Comparison of ENCODE assay signal across 18 cellular contexts in genomic region chr10:126468876-126469643, GRCh38.
DNase-seq lines count a peak whose midpoint lies in the region; TF ChIP-seq lines count a peak whose summit lies in the region.
"Had no signal": no experiment of that assay in that cellular context is flagged by ENCODE, and none has a peak within 500 bp of the region (broad histone marks: within the 10 kb centered on the region; RNA-seq: fewer than 3 reads in every experiment).

No MANE protein-coding gene starts in this region.

- H3K9ac ChIP-seq in mesenchymal stem cell (ENCODE audit: low read length): no peak overlapping the region
- H3K9ac ChIP-seq: parathyroid adenoma had no signal

- no peaks in the 10 kb centered on the region for H3K27me3 ChIP-seq in mesenchymal stem cell (ENCODE audit: control insufficient read depth in 1 of 2, insufficient read depth in 1 of 2, low read length in 2 of 2)

- H3K9me3 ChIP-seq in mesenchymal stem cell (ENCODE audit: control insufficient read depth, low read length): no peaks in the 10 kb centered on the region
- H3K9me3 ChIP-seq: esophagus muscularis mucosa, transverse colon had no signal

- no peak overlapping the region for H3K4me2 ChIP-seq in mesenchymal stem cell (ENCODE audit: low read length, poor library complexity, severe bottlenecking)

- H4K91ac ChIP-seq in mesenchymal stem cell (ENCODE audit: low read length): no peak overlapping the region

- no peak overlapping the region for H2BK5ac ChIP-seq in mesenchymal stem cell (ENCODE audit: low read depth, low read length, poor library complexity, severe bottlenecking)

- H3K14ac ChIP-seq in mesenchymal stem cell (ENCODE audit: low read length in 2 of 2): no peak overlapping the region

- no peak overlapping the region for H3K23ac ChIP-seq in mesenchymal stem cell (ENCODE audit: low read length in 2 of 2)

- H2AFZ ChIP-seq in mesenchymal stem cell (ENCODE audit: low read depth, low read length): no peak overlapping the region
- H2AFZ ChIP-seq: parathyroid adenoma had no signal

- H3K4me1 ChIP-seq in mesenchymal stem cell (ENCODE audit: control insufficient read depth, insufficient read depth, low read depth, low read length): peaks cover 22% of the 10 kb centered on the region
- H3K4me1 ChIP-seq: esophagus muscularis mucosa, parathyroid adenoma, transverse colon had no signal

- DNase-seq in NK-92 treated with Interleukin-12 subunit alpha and Interleukin-12 subunit beta, amount 100 ng/mL, for 24 hours (lab: John Stamatoyannopoulos, UW): peak; percentile 16
- DNase-seq in NK-92 (lab: John Stamatoyannopoulos, UW; ENCODE audit: unreplicated experiment): no peak
- DNase-seq in Kasumi-1 (lab: John Stamatoyannopoulos, UW): peak; percentile 60 to 69
- peak; percentile 92 for DNase-seq in astrocyte of the spinal cord (ENCODE audit: low read depth, low spot score)
- DNase-seq in mesenchymal stem cell: peak; percentile 88
- DNase-seq in ureter (ENCODE audit: low spot score): no peak
- no peak for DNase-seq in SKM-1 (lab: John Stamatoyannopoulos, UW; ENCODE audit: unreplicated experiment)
- DNase-seq in NCI-H524 (lab: John Stamatoyannopoulos, UW): no peak
- DNase-seq: amniotic stem cell, COR-L47, GF-D8, HCEC 1CT, IMR-90, RPMI8226, transverse colon had no signal

- H3K4me3 ChIP-seq in astrocyte of the spinal cord (ENCODE audit: low read depth, low read length) (no peak overlapping the region), mesenchymal stem cell (ENCODE audit: insufficient read depth in 1 of 2, low read depth in 1 of 2, low read length in 2 of 2) (no peak overlapping the region)
- H3K4me3 ChIP-seq: esophagus muscularis mucosa, transverse colon had no signal

- no peak overlapping the region for H4K8ac ChIP-seq in mesenchymal stem cell (ENCODE audit: low read length)

- peak overlapping the region; percentile 23 to 30 for H3K18ac ChIP-seq in mesenchymal stem cell (ENCODE audit: low read depth in 1 of 2, low read length in 2 of 2)

- H2AK5ac ChIP-seq in mesenchymal stem cell (ENCODE audit: low read length, severe bottlenecking): no peak overlapping the region

- no peak for TF ChIP-seq CTCF in astrocyte of the spinal cord (IDR thresholded peaks at IDR 0.05; ENCODE audit: low read depth, low read length)

- no peak overlapping the region for H2BK12ac ChIP-seq in mesenchymal stem cell (ENCODE audit: low read length in 2 of 2)

- no peak overlapping the region for H3K4ac ChIP-seq in mesenchymal stem cell (ENCODE audit: low read depth in 1 of 2, low read length in 2 of 2)

- WGBS in mesenchymal stem cell: 41% methylated on average over 3 of the region's 5 CpGs

- H3K36me3 ChIP-seq in mesenchymal stem cell (ENCODE audit: control insufficient read depth in 1 of 2, insufficient read depth in 2 of 2, low read depth in 1 of 2, low read length in 2 of 2): no peaks in the 10 kb centered on the region
- H3K36me3 ChIP-seq: esophagus muscularis mucosa, transverse colon had no signal

- H2BK120ac ChIP-seq in mesenchymal stem cell (ENCODE audit: low read depth, low read length): peak overlapping the region; percentile 0

- H3K27ac ChIP-seq in mesenchymal stem cell (ENCODE audit: low read length, poor library complexity, severe bottlenecking): peak overlapping the region; percentile 43
- H3K27ac ChIP-seq: 22Rv1, esophagus muscularis mucosa, parathyroid adenoma, transverse colon had no signal

- in situ Hi-C loops in astrocyte of the spinal cord (cut with HindIII; ENCODE audit: low sequenced_read_pairs): no loop called here

- no peak overlapping the region for H2BK15ac ChIP-seq in mesenchymal stem cell (ENCODE audit: low read depth, poor library complexity, severe bottlenecking)

- no peaks in the 10 kb centered on the region for H3K79me1 ChIP-seq in mesenchymal stem cell (replicated peaks; ENCODE audit: low read length, poor library complexity, severe bottlenecking)

Comparison
In these comparisons a context has a peak if more than half of its experiments do, and no peak if none do; other contexts are left out.
1. DNase-seq: peak in NK-92 treated with Interleukin-12 subunit alpha and Interleukin-12 subunit beta, amount 100 ng/mL, for 24 hours (single experiment), Kasumi-1 (2 of 2), astrocyte of the spinal cord (single experiment) and mesenchymal stem cell (single experiment); none in NK-92 (single experiment), ureter (single experiment), SKM-1 (single experiment) and NCI-H524 (0 of 2).